Comparison of ENCODE assay signal across 8 cellular contexts in genomic region chr20:49219091-49219923, GRCh38. TPM values are rescaled to one million over a fixed set of nuclear protein-coding genes. Genes with fewer than 3 reads are reported as not detected.
DNase-seq lines count a peak whose midpoint lies in the region; ATAC-seq and TF ChIP-seq lines count a peak whose summit lies in the region.

TSS of gene DDX27 (plus strand) at chr20:49219416. CDS start at chr20:49219449, 33 bp downstream.

- no peaks in the 10 kb centered on the region for H3K9me2 ChIP-seq in PC-3 (replicated peaks; ENCODE audit: low read length)

- H3K27ac ChIP-seq in PC-3 (ENCODE audit: low read length), result peak within 1 kb of the TSS; percentile 45
- peak within 1 kb of the TSS; percentile 72 for H3K27ac ChIP-seq in epithelial cell of prostate

- CTCF ChIA-PET in PC-3 (lab: Charles Lee), result interaction anchor here (0.7 kb wide), 2 partner anchors 38 to 43 kb away, joined by 6 read pairs; no protein-coding TSS in a partner anchor

- POLR2A ChIA-PET in PC-3 (lab: Charles Lee; ENCODE audit: unreplicated experiment), result interaction anchor here (0.5 to 0.7 kb wide), 5 partner anchors 12 to 327 kb away, joined by 3 to 18 read pairs (median 3); partner anchors contain the start of gene ZNFX1

- TF ChIP-seq CTCF in PC-3 (conservative IDR thresholded peaks at IDR 0.05; ENCODE audit: low read depth, low read length) (no peak), mucosa of descending colon (IDR thresholded peaks at IDR 0.05) (no peak)

- intact Hi-C loops in PC-3 (cut with micrococcal nuclease) (no loop called here), mucosa of descending colon (cut with DNase I, micrococcal nuclease) (loop anchor here (2.0 to 5.0 kb wide), 2 partner anchors 87 to 91 kb away; no protein-coding TSS in a partner anchor)

- H2AFZ ChIP-seq in PC-3 (ENCODE audit: low read length), result peak within 1 kb of the TSS; percentile 79

- H3K9me3 ChIP-seq in PC-3 (ENCODE audit: low read length) (no peaks in the 10 kb centered on the region), mucosa of descending colon (no peaks in the 10 kb centered on the region)

- TF ChIP-seq RAD21 in Ishikawa (IDR thresholded peaks at IDR 0.05; ENCODE audit: low read depth), result no peak

- H3K27me3 ChIP-seq in PC-3 (ENCODE audit: low read length), result no peaks in the 10 kb centered on the region

- H3K4me1 ChIP-seq in PC-3 (ENCODE audit: insufficient read depth, low read length) (peaks cover 15% of the 10 kb centered on the region), mucosa of descending colon (ENCODE audit: low read depth) (peaks cover 9% of the 10 kb centered on the region)

- no peaks in the 10 kb centered on the region for H3F3A ChIP-seq in PC-3 (ENCODE audit: low read length, unreplicated experiment)

- peak within 1 kb of the TSS; percentile 88 for H3K4me2 ChIP-seq in PC-3 (ENCODE audit: low read length)

- H3K4me3 ChIP-seq in PC-3 (ENCODE audit: low read length) (peak within 1 kb of the TSS; percentile 82), mucosa of descending colon (peak within 1 kb of the TSS; percentile 74)

- TF ChIP-seq EP300 in Ishikawa (IDR thresholded peaks at IDR 0.05; ENCODE audit: borderline replicate concordance), result no peak

- DNase-seq in DMS 273 treated with DMSO at 0.1 percent for 48 hours (lab: John Stamatoyannopoulos, UW) (peak; percentile 97), PC-3 (peak; percentile 100), activated T-cell treated with anti-CD3 and anti-CD28 coated beads for 48 hours (ENCODE audit: low read depth) (peak; percentile 93), epithelial cell of prostate (ENCODE audit: low read depth, low spot score) (peak; percentile 91), mucosa of descending colon (peak; percentile 98)
- DNase-seq in stimulated activated CD8-positive, alpha-beta memory T cell treated with anti-CD3 and anti-CD28 coated beads, Interleukin-4, amount 100 ng/mL, for 24 hours (ENCODE audit: low read depth), result peak; percentile 92

- BruUV-seq in PC-3 (replicated peaks; lab: Mats Ljungman, UMichigan), result TSS peak; percentile 86

- ATAC-seq in GM21529 (IDR thresholded peaks at IDR 0.05; ENCODE audit: unreplicated experiment), result peak; percentile 81
- ATAC-seq in PC-3, result peak; percentile 87
- ATAC-seq in mucosa of descending colon, result peak; percentile 98

- peak within 1 kb of the TSS; percentile 83 for H3K9ac ChIP-seq in PC-3 (ENCODE audit: low read length)

- peaks cover 29% of the 10 kb centered on the region; the same call in 1 of the 2 replicates for H3K36me3 ChIP-seq in PC-3 (ENCODE audit: low read depth, low read length)
- peaks cover 19% of the 10 kb centered on the region for H3K36me3 ChIP-seq in mucosa of descending colon (ENCODE audit: low read depth)

- peaks cover 29% of the 10 kb centered on the region for H3K79me2 ChIP-seq in PC-3 (ENCODE audit: low read length)

- peaks cover 5% of the 10 kb centered on the region for H4K20me1 ChIP-seq in PC-3 (ENCODE audit: low read length)

TF ChIP-seq in Ishikawa, 13 proteins besides CTCF, POLR2A, EP300 and RAD21:
- TF ChIP-seq YY1 (IDR thresholded peaks at IDR 0.05; ENCODE audit: low read depth) (peak; percentile 62; the same call in 1 of the 2 replicates), TAF1 (IDR thresholded peaks at IDR 0.05; ENCODE audit: low read depth) (peak; percentile 81), CREB1 (IDR thresholded peaks at IDR 0.05; ENCODE audit: low read depth) (peak; percentile 85), TEAD4 (IDR thresholded peaks at IDR 0.05) (no peak), NFIC (IDR thresholded peaks at IDR 0.05) (no peak), CEBPB (IDR thresholded peaks at IDR 0.05) (peak; percentile 88), TCF12 (IDR thresholded peaks at IDR 0.05; ENCODE audit: low read depth) (0 out of 2 replicates have a peak, but pooled peaks have one; percentile 42), MAX (IDR thresholded peaks at IDR 0.05) (peak; percentile 90)

RNA-seq across cellular contexts. Expression of gene DDX27, which starts in this region (rescaled TPM):
- total RNA-seq in PC-3 (2014; rRNA removed) (80.8 and 97.3 TPM in 2 replicates), mucosa of descending colon (10 to 100 TPM; 27.1 to 32.8 (median 32.5) TPM)

Comparison
In these comparisons a context has a peak if more than half of its experiments do, and no peak if none do; other contexts are left out.
1. Peak in every context shown above with its lines: DNase-seq, ATAC-seq, H3K4me3 ChIP-seq and H3K27ac ChIP-seq.